Comparison of ENCODE assay signal across 23 cellular contexts in genomic region chr10:86651021-86651471, GRCh38. TPM values are rescaled to one million over a fixed set of nuclear protein-coding genes. Genes with fewer than 3 reads are reported as not detected.
DNase-seq lines count a peak whose midpoint lies in the region; ATAC-seq, FAIRE-seq and TF ChIP-seq lines count a peak whose summit lies in the region.
"Had no signal": no experiment of that assay in that cellular context is flagged by ENCODE, and none has a peak within 500 bp of the region (broad histone marks: within the 10 kb centered on the region; RNA-seq: fewer than 3 reads in every experiment).

No MANE protein-coding gene starts in this region.

- H3K23ac ChIP-seq in H1 (ENCODE audit: insufficient read length), result no peak overlapping the region

- TF ChIP-seq POLR2A in GM12892 (IDR thresholded peaks at IDR 0.05; ENCODE audit: low read depth, low read length) (no peak), H1 (IDR thresholded peaks at IDR 0.05; ENCODE audit: control extremely low read depth in 1 of 2, low read depth in 2 of 2, low read length in 2 of 2) (no peak)

- 0 out of 2 replicates have a peak overlapping the region, but pooled peaks have one; percentile 10 for H2BK20ac ChIP-seq in H1 (ENCODE audit: low read length)

- no peak overlapping the region for H3K9ac ChIP-seq in H1 (replicated peaks in 1 of 4; ENCODE audit: extremely low read depth in 1 of 4, low read depth in 3 of 4, low read length in 3 of 4)
- H3K9ac ChIP-seq: neural progenitor cell had no signal

- no peaks in the 10 kb centered on the region for H3K36me3 Mint-ChIP-seq in activated CD4-positive, alpha-beta T cell treated with anti-CD3 and anti-CD28 coated beads for 36 hours (ENCODE audit: low read depth)
- no peaks in the 10 kb centered on the region for H3K36me3 Mint-ChIP-seq in MCF 10A (ENCODE audit: insufficient read depth, unreplicated experiment)
- H3K36me3 Mint-ChIP-seq: CD4-positive, CD25-positive, alpha-beta regulatory T cell; neural progenitor cell; stimulated activated memory B cell treated with anti-CD40 and anti-IgM and Interleukin-4, amounts not matched to agents 10 μg/mL and 1 μg/mL and 100 μg/mL, for 72 hours had no signal

- H3K79me2 ChIP-seq in H1 (ENCODE audit: control insufficient read depth in 1 of 2, insufficient read depth in 2 of 2, low read length in 2 of 2), result no peaks in the 10 kb centered on the region

- no peaks in the 10 kb centered on the region for H3K36me3 ChIP-seq in H1 (ENCODE audit: control insufficient read depth in 2 of 4, insufficient read depth in 4 of 4, low read length in 3 of 4)
- H3K36me3 ChIP-seq: breast epithelium, HAP-1, neural progenitor cell, thyroid gland had no signal

- no peak overlapping the region for H2BK12ac ChIP-seq in H1 (ENCODE audit: low read depth, low read length)

- WGBS in H1 (ENCODE audit: extremely low coverage in 1 of 2, insufficient coverage in 1 of 2, insufficient read length in 1 of 2, insufficient replicate concordance in 2 of 2, low coverage in 1 of 2, low lambda C conversion rate in 2 of 2, missing lambda C conversion rate in 1 of 2), 2 experiments, result 93% methylated on average over 8 of the region's 8 CpGs; no CpG with 5 or more reads in 1 of the 2 experiments

- H4K8ac ChIP-seq in H1 (ENCODE audit: extremely low read depth, insufficient read depth, low read length), result 0 out of 2 replicates have a peak overlapping the region, but pooled peaks have one; percentile 4

- H3K4me3 Mint-ChIP-seq in activated CD4-positive, alpha-beta T cell treated with anti-CD3 and anti-CD28 coated beads for 36 hours, result no peak overlapping the region
- no peak overlapping the region for H3K4me3 Mint-ChIP-seq in MCF 10A (ENCODE audit: unreplicated experiment)
- H3K4me3 Mint-ChIP-seq: CD4-positive, CD25-positive, alpha-beta regulatory T cell; neural progenitor cell; stimulated activated memory B cell treated with anti-CD40 and anti-IgM and Interleukin-4, amounts not matched to agents 10 μg/mL and 1 μg/mL and 100 μg/mL, for 72 hours had no signal

- TF ChIP-seq RAD21 in H1 (IDR thresholded peaks at IDR 0.05 in 1 of 2, conservative IDR thresholded peaks at IDR 0.05 in 1 of 2; ENCODE audit: low read depth in 2 of 2, low read length in 2 of 2), result no peak

- peak; percentile 2 for DNase-seq in activated CD4-positive, alpha-beta T cell treated with anti-CD3 and anti-CD28 coated beads for 36 hours
- DNase-seq in activated CD4-positive, alpha-beta T cell treated with anti-CD3 and anti-CD28 coated beads, Interleukin-2, amount 50 U/mL, for 1 hour, result no peak
- DNase-seq in GM12892 (ENCODE audit: insufficient read length) (peak; percentile 6), H1 (ENCODE audit: low read depth in 1 of 2, low spot score in 2 of 2) (peak in 1 of 2 experiments; percentile 43), posterior vena cava (ENCODE audit: low spot score) (peak; percentile 58), GM20000 (ENCODE audit: low spot score) (no peak), MCF 10A (ENCODE audit: unreplicated experiment) (no peak), cerebellum (ENCODE audit: low spot score) (no peak)
- DNase-seq: CD4-positive, CD25-positive, alpha-beta regulatory T cell; dermis blood vessel endothelial cell; DMS79 treated with DMSO at 0.1 percent for 48 hours; erythroblast; KBM-7; left cardiac atrium; NCI-H2107; thyroid gland had no signal

- H3K4me1 ChIP-seq in H1 (replicated peaks in 1 of 4; ENCODE audit: control insufficient read depth in 3 of 4, insufficient read depth in 4 of 4, low read length in 3 of 4), result peaks cover 0 to 6% (median 3%) of the 10 kb centered on the region in 4 experiments; a peak in 1 of 7 replicates
- H3K4me1 ChIP-seq: breast epithelium had no signal

- H3K27ac ChIP-seq in H1 (ENCODE audit: low read depth, low read length), result no peak overlapping the region
- H3K27ac ChIP-seq: breast epithelium, neural progenitor cell, thyroid gland had no signal

- H4K20me1 ChIP-seq in H1 (replicated peaks in 1 of 2; ENCODE audit: control insufficient read depth in 1 of 2, insufficient read depth in 2 of 2, low read length in 2 of 2), result peaks cover 0 to 6% of the 10 kb centered on the region in 2 experiments

- H2BK15ac ChIP-seq in H1 (ENCODE audit: low read length), result no peak overlapping the region

- no TSS peak for BruUV-seq in MCF 10A (replicated peaks; lab: Mats Ljungman, UMichigan)

- H3K4me3 ChIP-seq in H1 (ENCODE audit: extremely low read depth in 1 of 4, insufficient read depth in 2 of 4, low read depth in 3 of 4, low read length in 4 of 4), result no peak overlapping the region
- H3K4me3 ChIP-seq: breast epithelium, HAP-1, neural progenitor cell, thyroid gland had no signal

- no peak overlapping the region for H3K4me2 ChIP-seq in H1 (ENCODE audit: insufficient read depth in 1 of 2, low read depth in 2 of 2, low read length in 2 of 2)
- H3K4me2 ChIP-seq: neural progenitor cell had no signal

- no peak overlapping the region for H2BK120ac ChIP-seq in H1 (replicated peaks; ENCODE audit: low read depth, low read length)

- POLR2A ChIA-PET in activated CD4-positive, alpha-beta T cell treated with anti-CD3 and anti-CD28 coated beads for 36 hours (lab: Charles Lee), result no interaction called here
- POLR2A ChIA-PET in H1 (lab: Charles Lee; ENCODE audit: partially characterized antibody), result interaction anchor here (1.0 kb wide), 1 partner anchor 14 kb away, joined by 3 read pairs; no protein-coding TSS in a partner anchor
- POLR2A ChIA-PET in MCF 10A (lab: Yijun Ruan, JAX), result no interaction called here

- no peak overlapping the region; the same call in 1 of the 2 replicates for H2BK5ac ChIP-seq in H1 (ENCODE audit: low read depth, low read length)

- no peaks in the 10 kb centered on the region for H3K4me1 Mint-ChIP-seq in activated CD4-positive, alpha-beta T cell treated with anti-CD3 and anti-CD28 coated beads for 36 hours
- H3K4me1 Mint-ChIP-seq in MCF 10A (ENCODE audit: insufficient read depth, unreplicated experiment), result peaks cover 20% of the 10 kb centered on the region
- H3K4me1 Mint-ChIP-seq: CD4-positive, CD25-positive, alpha-beta regulatory T cell; stimulated activated memory B cell treated with anti-CD40 and anti-IgM and Interleukin-4, amounts not matched to agents 10 μg/mL and 1 μg/mL and 100 μg/mL, for 72 hours had no signal

- CTCF ChIA-PET in activated CD4-positive, alpha-beta T cell treated with anti-CD3 and anti-CD28 coated beads for 36 hours (lab: Charles Lee), result no interaction called here
- CTCF ChIA-PET in H1 (lab: Charles Lee; ENCODE audit: partially characterized antibody) (interaction anchor here (1.0 to 2.1 kb wide), 3 partner anchors 11 to 33 kb away, joined by 3 to 9 read pairs (median 8); no protein-coding TSS in a partner anchor), MCF 10A (lab: Yijun Ruan, JAX) (no interaction called here)

- peaks cover 7% of the 10 kb centered on the region; the same call in 1 of the 2 replicates for H3K23me2 ChIP-seq in H1 (ENCODE audit: low read depth, low read length)

- H3K27me3 Mint-ChIP-seq in activated CD4-positive, alpha-beta T cell treated with anti-CD3 and anti-CD28 coated beads for 36 hours, result no peaks in the 10 kb centered on the region
- H3K27me3 Mint-ChIP-seq in MCF 10A (ENCODE audit: insufficient read depth, unreplicated experiment), result no peaks in the 10 kb centered on the region
- H3K27me3 Mint-ChIP-seq: CD4-positive, CD25-positive, alpha-beta regulatory T cell; stimulated activated memory B cell treated with anti-CD40 and anti-IgM and Interleukin-4, amounts not matched to agents 10 μg/mL and 1 μg/mL and 100 μg/mL, for 72 hours had no signal

- intact Hi-C loops in activated CD4-positive, alpha-beta T cell treated with anti-CD3 and anti-CD28 coated beads for 36 hours (cut with DNase I, micrococcal nuclease), result no loop called here
- intact Hi-C loops in posterior vena cava (cut with DNase I), result no loop called here
- intact Hi-C loops in MCF 10A (cut with micrococcal nuclease), result no loop called here

- TF ChIP-seq CTCF in H1 (IDR thresholded peaks at IDR 0.05; ENCODE audit: control extremely low read depth in 1 of 3, insufficient read depth in 1 of 3, low read depth in 1 of 3, low read length in 3 of 3), result no peak
- TF ChIP-seq CTCF in GM20000 (IDR thresholded peaks at IDR 0.05; ENCODE audit: extremely low read depth, missing control alignments), result no peak
- no peak for TF ChIP-seq CTCF in MCF 10A (IDR thresholded peaks at IDR 0.05; ENCODE audit: unreplicated experiment)

- ATAC-seq in activated CD4-positive, alpha-beta T cell treated with anti-CD3 and anti-CD28 coated beads for 36 hours, result no peak
- ATAC-seq: stimulated activated memory B cell treated with anti-CD40 and anti-IgM and Interleukin-4, amounts not matched to agents 10 μg/mL and 1 μg/mL and 100 μg/mL, for 72 hours had no signal

- FAIRE-seq in GM12892 (lab: Jason Lieb, UNC), result no peak
- FAIRE-seq in H1 (lab: Jason Lieb, UNC), result no peak
- FAIRE-seq: frontal cortex, GM18507, TTC549 had no signal

- H3K27me3 ChIP-seq in H1 (replicated peaks in 1 of 4; ENCODE audit: control insufficient read depth in 3 of 4, extremely low read depth in 1 of 4, insufficient read depth in 3 of 4, low read length in 3 of 4), result 0 out of 7 replicates have a peak, but pooled peaks cover 0 to 2% (median 0%) of the 10 kb centered on the region in 4 experiments
- H3K27me3 ChIP-seq: breast epithelium, neural progenitor cell, thyroid gland had no signal

- H4K91ac ChIP-seq in H1 (replicated peaks; ENCODE audit: insufficient read length, low read length), result peak overlapping the region; percentile 22

- H3K56ac ChIP-seq in H1 (replicated peaks; ENCODE audit: insufficient read length, low read depth, low read length), result no peak overlapping the region

- TF ChIP-seq EP300 in H1 (IDR thresholded peaks at IDR 0.05; ENCODE audit: borderline replicate concordance in 1 of 2, low read depth in 2 of 2, low read length in 2 of 2), result no peak

- H3K9me3 Mint-ChIP-seq in activated CD4-positive, alpha-beta T cell treated with anti-CD3 and anti-CD28 coated beads for 36 hours (ENCODE audit: low read depth), result no peaks in the 10 kb centered on the region
- no peaks in the 10 kb centered on the region for H3K9me3 Mint-ChIP-seq in MCF 10A (ENCODE audit: unreplicated experiment)
- H3K9me3 Mint-ChIP-seq: neural progenitor cell; stimulated activated memory B cell treated with anti-CD40 and anti-IgM and Interleukin-4, amounts not matched to agents 10 μg/mL and 1 μg/mL and 100 μg/mL, for 72 hours had no signal

- H3K27ac Mint-ChIP-seq in activated CD4-positive, alpha-beta T cell treated with anti-CD3 and anti-CD28 coated beads for 36 hours, result no peak overlapping the region
- H3K27ac Mint-ChIP-seq in MCF 10A (ENCODE audit: low read depth, unreplicated experiment), result no peak overlapping the region
- H3K27ac Mint-ChIP-seq: neural progenitor cell; stimulated activated memory B cell treated with anti-CD40 and anti-IgM and Interleukin-4, amounts not matched to agents 10 μg/mL and 1 μg/mL and 100 μg/mL, for 72 hours had no signal

- no peaks in the 10 kb centered on the region for H3K79me1 ChIP-seq in H1 (ENCODE audit: low read depth, low read length)

- H3K18ac ChIP-seq in H1 (ENCODE audit: extremely low read depth, low read length), result no peak overlapping the region

- no peak overlapping the region for H3K14ac ChIP-seq in H1 (ENCODE audit: insufficient read length)

- no peak overlapping the region for H3K4ac ChIP-seq in H1 (replicated peaks; ENCODE audit: insufficient read length, low read depth, low read length)

- no peak overlapping the region for H4K5ac ChIP-seq in H1 (ENCODE audit: insufficient read length, low read depth, low read length)

- H3K9me3 ChIP-seq in H1 (ENCODE audit: insufficient read depth in 2 of 2, low read depth in 1 of 2, low read length in 1 of 2), result no peaks in the 10 kb centered on the region
- H3K9me3 ChIP-seq: breast epithelium, HAP-1, thyroid gland had no signal

- H2AFZ ChIP-seq in H1 (ENCODE audit: low read length), result no peak overlapping the region
- H2AFZ ChIP-seq: neural progenitor cell had no signal

- H2AK5ac ChIP-seq in H1 (ENCODE audit: low read depth, low read length), result 0 out of 2 replicates have a peak overlapping the region, but pooled peaks have one; percentile 53

RNA-seq across cellular contexts. Expression of gene OPN4, which starts 3.3 kb away (rescaled TPM):
- not detected for total RNA-seq in activated CD4-positive, alpha-beta T cell treated with anti-CD3 and anti-CD28 coated beads for 36 hours
- polyA plus RNA-seq in GM12892 (2012; ENCODE audit: missing spikeins), result not detected
- not detected in 2 replicates for total RNA-seq in H1 (2021; fragmentation: NEBNext Ultra II Directional; extraction: Animal tissue kit (Norgen Biotek cat#: 25700))
- polyA plus RNA-seq in H1 (2011; rRNA removed), result not detected in 2 replicates
- polyA plus RNA-seq in H1 (2011; cell fraction: cytosol; rRNA removed), result not detected
- polyA plus RNA-seq in H1 (2011; cell fraction: nucleus; rRNA removed), result not detected
- polyA plus RNA-seq in H1 (2012, experiment 1 of 2), result not detected in 4 replicates
- not detected for polyA plus RNA-seq in H1 (2012, experiment 2 of 2)
- polyA plus RNA-seq in H1 (2013, experiment 1 of 2), result not detected
- polyA plus RNA-seq in H1 (2013, experiment 2 of 2), result not detected
- polyA minus RNA-seq in H1 (2011; rRNA and poly(A)+ RNA removed), result not detected in 2 replicates
- polyA minus RNA-seq in H1 (2011; cell fraction: cytosol; rRNA and poly(A)+ RNA removed), result not detected
- not detected for polyA minus RNA-seq in H1 (2011; cell fraction: nucleus; rRNA and poly(A)+ RNA removed)
- total RNA-seq in posterior vena cava (not detected), MCF 10A (2022) (not detected in 2 replicates), cerebellum (not detected)
- total RNA-seq: breast epithelium; CD4-positive, CD25-positive, alpha-beta regulatory T cell; dermis blood vessel endothelial cell; frontal cortex had no signal
- polyA plus RNA-seq: CD4-positive, CD25-positive, alpha-beta regulatory T cell had no signal

RNA-seq across cellular contexts. Expression of gene LDB3, which starts 17.3 kb away (rescaled TPM):
- under 1 TPM; 0.05 to 0.09 TPM for total RNA-seq in activated CD4-positive, alpha-beta T cell treated with anti-CD3 and anti-CD28 coated beads for 36 hours
- polyA plus RNA-seq in GM12892 (2012; ENCODE audit: missing spikeins), result 0.38 TPM
- 0.40 and 0.43 TPM in 2 replicates for total RNA-seq in H1 (2021; fragmentation: NEBNext Ultra II Directional; extraction: Animal tissue kit (Norgen Biotek cat#: 25700))
- 0.17 and 0.20 TPM in 2 replicates for polyA plus RNA-seq in H1 (2011; rRNA removed)
- polyA plus RNA-seq in H1 (2011; cell fraction: cytosol; rRNA removed), result 0.28 TPM
- polyA plus RNA-seq in H1 (2011; cell fraction: nucleus; rRNA removed), result 0.20 TPM
- 0.35 to 0.62 TPM (median 0.59 TPM) in 4 replicates for polyA plus RNA-seq in H1 (2012, experiment 1 of 2)
- polyA plus RNA-seq in H1 (2012, experiment 2 of 2), result 0.17 TPM
- polyA plus RNA-seq in H1 (2013, experiment 1 of 2), result 0.55 TPM
- 0.74 TPM for polyA plus RNA-seq in H1 (2013, experiment 2 of 2)
- 0.49 and 1.2 TPM in 2 replicates for polyA minus RNA-seq in H1 (2011; rRNA and poly(A)+ RNA removed)
- polyA minus RNA-seq in H1 (2011; cell fraction: cytosol; rRNA and poly(A)+ RNA removed), result 0.29 TPM
- polyA minus RNA-seq in H1 (2011; cell fraction: nucleus; rRNA and poly(A)+ RNA removed), result 1.1 TPM
- 10 to 100 TPM; 27.9 to 29.3 TPM for total RNA-seq in posterior vena cava
- total RNA-seq in MCF 10A (2022), result 0.23 and 0.29 TPM in 2 replicates
- 0.27 TPM for total RNA-seq in cerebellum
- total RNA-seq: CD4-positive, CD25-positive, alpha-beta regulatory T cell; dermis blood vessel endothelial cell had no signal
- polyA plus RNA-seq: CD4-positive, CD25-positive, alpha-beta regulatory T cell had no signal

Comparison
In these comparisons a context has a peak if more than half of its experiments do, and no peak if none do; other contexts are left out.
1. DNase-seq: peak in activated CD4-positive, alpha-beta T cell treated with anti-CD3 and anti-CD28 coated beads for 36 hours (single experiment), GM12892 (single experiment) and posterior vena cava (single experiment); none in activated CD4-positive, alpha-beta T cell treated with anti-CD3 and anti-CD28 coated beads, Interleukin-2, amount 50 U/mL, for 1 hour (single experiment), GM20000 (single experiment), MCF 10A (single experiment) and cerebellum (single experiment).
2. RNA of gene LDB3, which starts 17.3 kb away (total RNA-seq): 27.9 to 29.3 TPM in posterior vena cava; 0.40 to 0.43 TPM in H1, 0.27 TPM in cerebellum (single experiment), 0.23 to 0.29 TPM in MCF 10A and 0.05 to 0.09 TPM in activated CD4-positive, alpha-beta T cell treated with anti-CD3 and anti-CD28 coated beads for 36 hours; every median in the first group is over 10 times any median in the second.